8 cellular contexts compared by ENCODE assay signal in genomic region chr22:39960791-39961746, GRCh38. TPM values are rescaled to one million over a fixed set of nuclear protein-coding genes. Genes with fewer than 3 reads are reported as not detected.
DNase-seq lines count a peak whose midpoint lies in the region; ATAC-seq and TF ChIP-seq lines count a peak whose summit lies in the region.

No MANE protein-coding gene starts in this region.

- no peak overlapping the region for H3K4me3 ChIP-seq in MM.1S (ENCODE audit: low read length)
- H3K4me3 ChIP-seq in BE2C (ENCODE audit: low read depth, low read length), result no peak overlapping the region

- H3K9me3 Mint-ChIP-seq in immature natural killer cell, result no peaks in the 10 kb centered on the region
- H3K9me3 Mint-ChIP-seq in stimulated activated naive CD8-positive, alpha-beta T cell treated with anti-CD3 and anti-CD28 coated beads, Interleukin-15, Interleukin-2, amounts not matched to agents 100 ng/mL and 50 ng/mL, for 24 hours, result no peaks in the 10 kb centered on the region

- H3K4me1 Mint-ChIP-seq in immature natural killer cell, result peaks cover 74 to 83% of the 10 kb centered on the region in 2 donors
- H3K4me1 Mint-ChIP-seq in stimulated activated naive CD8-positive, alpha-beta T cell treated with anti-CD3 and anti-CD28 coated beads, Interleukin-15, Interleukin-2, amounts not matched to agents 100 ng/mL and 50 ng/mL, for 24 hours (ENCODE audit: low read depth), result peaks cover 81% of the 10 kb centered on the region

- H4K20me1 ChIP-seq in MM.1S (ENCODE audit: insufficient read depth, low read length), result no peaks in the 10 kb centered on the region

- H3K9ac ChIP-seq in MM.1S (ENCODE audit: low read length), result no peak overlapping the region

- H3K36me3 ChIP-seq in MM.1S (replicated peaks; ENCODE audit: insufficient read depth, low read length), result no peaks in the 10 kb centered on the region
- H3K36me3 ChIP-seq in BE2C, result no peaks in the 10 kb centered on the region

- peaks cover 26% of the 10 kb centered on the region for H3F3A ChIP-seq in MM.1S (ENCODE audit: insufficient read depth, low read length)

- peak; percentile 66 for ATAC-seq in GM21786 (IDR thresholded peaks at IDR 0.05; ENCODE audit: unreplicated experiment)
- no peak for ATAC-seq in HG03457 (IDR thresholded peaks at IDR 0.05; ENCODE audit: unreplicated experiment)

- H3K27ac Mint-ChIP-seq in immature natural killer cell, result peak overlapping the region; percentile 86 to 96 (median 90)
- H3K27ac Mint-ChIP-seq in stimulated activated naive CD8-positive, alpha-beta T cell treated with anti-CD3 and anti-CD28 coated beads, Interleukin-15, Interleukin-2, amounts not matched to agents 100 ng/mL and 50 ng/mL, for 24 hours, result peak overlapping the region; percentile 82

- H3K9me2 ChIP-seq in MM.1S (replicated peaks; ENCODE audit: insufficient read depth, low read length), result no peaks in the 10 kb centered on the region

- H3K4me1 ChIP-seq in MM.1S (ENCODE audit: low read length) (peaks cover 33% of the 10 kb centered on the region), BE2C (peaks cover 6% of the 10 kb centered on the region)

- no peak for TF ChIP-seq CTCF in MM.1S (IDR thresholded peaks at IDR 0.05; ENCODE audit: low read length)
- TF ChIP-seq CTCF in BE2C (IDR thresholded peaks at IDR 0.05; ENCODE audit: low read depth, low read length), result no peak

- no peak overlapping the region for H2AFZ ChIP-seq in MM.1S (ENCODE audit: low read length)

- peaks cover 38 to 62% (median 41%) of the 10 kb centered on the region in 3 donors for H3K36me3 Mint-ChIP-seq in immature natural killer cell
- H3K36me3 Mint-ChIP-seq in stimulated activated naive CD8-positive, alpha-beta T cell treated with anti-CD3 and anti-CD28 coated beads, Interleukin-15, Interleukin-2, amounts not matched to agents 100 ng/mL and 50 ng/mL, for 24 hours (ENCODE audit: low read depth), result peaks cover 76% of the 10 kb centered on the region

- H3K27me3 ChIP-seq in MM.1S (replicated peaks; ENCODE audit: insufficient read depth, low read length) (no peaks in the 10 kb centered on the region), BE2C (no peaks in the 10 kb centered on the region)

- peaks cover 0 to 5% (median 0%) of the 10 kb centered on the region in 3 donors for H3K27me3 Mint-ChIP-seq in immature natural killer cell (ENCODE audit: low read depth in 3 of 3)
- H3K27me3 Mint-ChIP-seq in stimulated activated naive CD8-positive, alpha-beta T cell treated with anti-CD3 and anti-CD28 coated beads, Interleukin-15, Interleukin-2, amounts not matched to agents 100 ng/mL and 50 ng/mL, for 24 hours, result no peaks in the 10 kb centered on the region

- H3K27ac ChIP-seq in MM.1S (ENCODE audit: low read length), result peak overlapping the region; percentile 66; the same call in 1 of the 2 replicates

- no peaks in the 10 kb centered on the region for H3K9me3 ChIP-seq in MM.1S (replicated peaks; ENCODE audit: insufficient read depth, low read length)
- H3K9me3 ChIP-seq in BE2C, result no peaks in the 10 kb centered on the region

- peak overlapping the region; percentile 61 to 81 (median 80) for H3K4me3 Mint-ChIP-seq in immature natural killer cell
- peak overlapping the region; percentile 51 for H3K4me3 Mint-ChIP-seq in stimulated activated naive CD8-positive, alpha-beta T cell treated with anti-CD3 and anti-CD28 coated beads, Interleukin-15, Interleukin-2, amounts not matched to agents 100 ng/mL and 50 ng/mL, for 24 hours

- H3K79me2 ChIP-seq in MM.1S (ENCODE audit: low read length), result no peaks in the 10 kb centered on the region

- peak; percentile 92 for DNase-seq in EH (ENCODE audit: low read depth)
- peak; percentile 96 for DNase-seq in MM.1S
- DNase-seq in activated T-cell treated with anti-CD3 and anti-CD28 coated beads for 24 hours (ENCODE audit: low read depth), result peak; percentile 65
- DNase-seq in immature natural killer cell, result peak; percentile 88 to 91 (median 89)
- no peak for DNase-seq in BE2C

- peak overlapping the region; percentile 50 for H3K4me2 ChIP-seq in MM.1S (ENCODE audit: low read depth, low read length)

RNA-seq across cellular contexts. Expression of gene TMA7B, which starts 0.9 kb away (rescaled TPM):
- polyA plus RNA-seq in immature natural killer cell, result 1 to 10 TPM in 2 of 3 donors, not detected in 1; 1.4 to 2.1 TPM
- polyA plus RNA-seq in BE2C (2012; ENCODE audit: insufficient read depth, insufficient read length, low read depth), result not detected

RNA-seq across cellular contexts. Expression of gene FAM83F, which starts 33.7 kb away (rescaled TPM):
- not detected for polyA plus RNA-seq in immature natural killer cell
- polyA plus RNA-seq in BE2C (2012; ENCODE audit: insufficient read depth, insufficient read length, low read depth), result not detected
